ENCODE assay signal across 17 cellular contexts in the genomic region with DNA sequence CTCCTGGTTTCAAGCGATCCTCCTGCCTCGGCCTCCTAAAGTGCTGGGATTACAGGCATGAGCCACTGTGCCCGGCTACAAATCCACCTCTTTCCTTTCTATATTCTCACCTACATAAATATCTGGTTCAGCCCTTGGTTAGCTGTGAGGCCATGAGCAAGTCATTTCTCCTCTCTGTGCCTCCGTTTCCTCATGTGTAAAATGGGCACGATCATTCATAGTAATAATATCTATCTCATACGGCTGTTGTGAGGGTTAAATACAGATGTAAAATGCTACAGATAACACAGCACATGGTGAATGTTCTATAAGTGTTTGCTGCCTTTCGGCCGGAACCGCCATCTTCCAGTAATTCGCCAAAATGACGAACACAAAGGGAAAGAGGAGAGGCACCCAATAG. TPM values are rescaled to one million over a fixed set of nuclear protein-coding genes. Genes with fewer than 3 reads are reported as not detected.
DNase-seq lines count a peak whose midpoint lies in the region; ATAC-seq and TF ChIP-seq lines count a peak whose summit lies in the region.
"Had no signal": no experiment of that assay in that cellular context is flagged by ENCODE, and none has a peak within 500 bp of the region (broad histone marks: within the 10 kb centered on the region; RNA-seq: fewer than 3 reads in every experiment).

No MANE protein-coding gene starts in this region.

- H3K9me3 Mint-ChIP-seq in HFFc6 (no peaks in the 10 kb centered on the region), nephron progenitor cell (no peaks in the 10 kb centered on the region)
- H3K9me3 Mint-ChIP-seq: effector memory CD8-positive, alpha-beta T cell had no signal

- H3K9me3 ChIP-seq in duodenal mucosa (ENCODE audit: control insufficient read depth in 1 of 2, low read length in 2 of 2) (no peaks in the 10 kb centered on the region), suprapubic skin (no peaks in the 10 kb centered on the region)
- H3K9me3 ChIP-seq: body of pancreas, SJSA1 had no signal

- H3K36me3 ChIP-seq in duodenal mucosa (ENCODE audit: control insufficient read depth in 1 of 2, insufficient read depth in 2 of 2, low read length in 2 of 2) = no peaks in the 10 kb centered on the region
- no peaks in the 10 kb centered on the region for H3K36me3 ChIP-seq in suprapubic skin

- DNase-seq in HFFc6 (no peak), nephron progenitor cell (no peak), suprapubic skin (ENCODE audit: low spot score in 2 of 2) (no peak), KG1 (lab: John Stamatoyannopoulos, UW) (no peak), GOT3 (lab: John Stamatoyannopoulos, UW) (no peak)
- DNase-seq: body of pancreas; DMS79; effector memory CD8-positive, alpha-beta T cell; NCI-H1417 treated with DMSO at 0.1 percent for 48 hours; NCI-H446; stimulated activated naive CD8-positive, alpha-beta T cell treated with anti-CD3 and anti-CD28 coated beads, Interleukin-15, Interleukin-2, amounts not matched to agents 100 U/mL and 50 U/mL, for 24 hours had no signal

- H3K27me3 ChIP-seq in duodenal mucosa (ENCODE audit: control insufficient read depth in 1 of 2, insufficient read depth in 2 of 2, low read length in 2 of 2) (no peaks in the 10 kb centered on the region), suprapubic skin (no peaks in the 10 kb centered on the region)
- H3K27me3 ChIP-seq: body of pancreas, SJSA1 had no signal

- no peak for TF ChIP-seq POLR2A in suprapubic skin (IDR thresholded peaks at IDR 0.05)

- peak overlapping the region; percentile 5 for H3K27ac ChIP-seq in duodenal mucosa (ENCODE audit: low read depth, low read length)
- peak overlapping the region; percentile 88 for H3K27ac ChIP-seq in suprapubic skin
- H3K27ac ChIP-seq: KMS-11, SJSA1 had no signal

- ATAC-seq in GM19023 (IDR thresholded peaks at IDR 0.05; ENCODE audit: unreplicated experiment) = no peak
- ATAC-seq in HG03175 (IDR thresholded peaks at IDR 0.05; ENCODE audit: unreplicated experiment) = no peak
- ATAC-seq: body of pancreas; effector memory CD8-positive, alpha-beta T cell; sciatic nerve; stimulated activated naive CD8-positive, alpha-beta T cell treated with anti-CD3 and anti-CD28 coated beads, Interleukin-15, Interleukin-2, amounts not matched to agents 100 U/mL and 50 U/mL, for 24 hours had no signal

- TF ChIP-seq CTCF in HFFc6 (IDR thresholded peaks at IDR 0.05) (no peak), nephron progenitor cell (IDR thresholded peaks at IDR 0.05) (no peak), suprapubic skin (IDR thresholded peaks at IDR 0.05) (no peak)

- H3K9ac ChIP-seq in duodenal mucosa (ENCODE audit: low read depth in 1 of 2, low read length in 2 of 2) = no peak overlapping the region
- H3K9ac ChIP-seq: KMS-11 had no signal

- H3K4me3 Mint-ChIP-seq in HFFc6 (no peak overlapping the region), nephron progenitor cell (no peak overlapping the region)
- H3K4me3 Mint-ChIP-seq: effector memory CD8-positive, alpha-beta T cell had no signal

- no peak overlapping the region for H3K4me3 ChIP-seq in duodenal mucosa (ENCODE audit: low read depth in 1 of 2, low read length in 2 of 2)
- no peak overlapping the region for H3K4me3 ChIP-seq in suprapubic skin
- H3K4me3 ChIP-seq: body of pancreas, SJSA1 had no signal

- no peak for TF ChIP-seq EP300 in suprapubic skin (IDR thresholded peaks at IDR 0.05)

- H3K4me1 Mint-ChIP-seq in HFFc6 (ENCODE audit: low read depth) (peaks cover 73% of the 10 kb centered on the region), nephron progenitor cell (peaks cover 72% of the 10 kb centered on the region)

- H3K36me3 Mint-ChIP-seq in HFFc6 (ENCODE audit: low read depth) (peaks cover 21% of the 10 kb centered on the region), nephron progenitor cell (ENCODE audit: low read depth) (no peaks in the 10 kb centered on the region)

- peaks cover 48 to 53% of the 10 kb centered on the region in 2 donors for H3K4me1 ChIP-seq in duodenal mucosa (ENCODE audit: control insufficient read depth in 1 of 2, insufficient read depth in 2 of 2, low read length in 2 of 2)
- peaks cover 100% of the 10 kb centered on the region for H3K4me1 ChIP-seq in suprapubic skin

- 91% methylated on average over 11 of the region's 11 CpGs for WGBS in suprapubic skin

- no peaks in the 10 kb centered on the region; the same call in 1 of the 2 replicates for H3K27me3 Mint-ChIP-seq in HFFc6 (ENCODE audit: insufficient read depth)
- no peaks in the 10 kb centered on the region for H3K27me3 Mint-ChIP-seq in nephron progenitor cell (ENCODE audit: low read depth, poor library complexity)

- H3K27ac Mint-ChIP-seq in HFFc6 (peak overlapping the region; percentile 16; the same call in 1 of the 2 replicates), nephron progenitor cell (peak overlapping the region; percentile 83)
- H3K27ac Mint-ChIP-seq: effector memory CD8-positive, alpha-beta T cell had no signal

RNA-seq across cellular contexts. Expression of a gene that starts 29.4 kb away (rescaled TPM):
- total RNA-seq in HFFc6 (2021; fragmentation: NEBNext Ultra II Directional; extraction: Animal tissue kit (Norgen Biotek cat#: 25700)) = 100 to 1,000 TPM; 275 to 430 (median 297) TPM
- total RNA-seq in suprapubic skin = 100 to 1,000 TPM in 3 of 4 donors, 10 to 100 TPM in 1; 97.5 to 164 (median 131) TPM
